ENCODE assay signal across 13 cellular contexts in the genomic region with DNA sequence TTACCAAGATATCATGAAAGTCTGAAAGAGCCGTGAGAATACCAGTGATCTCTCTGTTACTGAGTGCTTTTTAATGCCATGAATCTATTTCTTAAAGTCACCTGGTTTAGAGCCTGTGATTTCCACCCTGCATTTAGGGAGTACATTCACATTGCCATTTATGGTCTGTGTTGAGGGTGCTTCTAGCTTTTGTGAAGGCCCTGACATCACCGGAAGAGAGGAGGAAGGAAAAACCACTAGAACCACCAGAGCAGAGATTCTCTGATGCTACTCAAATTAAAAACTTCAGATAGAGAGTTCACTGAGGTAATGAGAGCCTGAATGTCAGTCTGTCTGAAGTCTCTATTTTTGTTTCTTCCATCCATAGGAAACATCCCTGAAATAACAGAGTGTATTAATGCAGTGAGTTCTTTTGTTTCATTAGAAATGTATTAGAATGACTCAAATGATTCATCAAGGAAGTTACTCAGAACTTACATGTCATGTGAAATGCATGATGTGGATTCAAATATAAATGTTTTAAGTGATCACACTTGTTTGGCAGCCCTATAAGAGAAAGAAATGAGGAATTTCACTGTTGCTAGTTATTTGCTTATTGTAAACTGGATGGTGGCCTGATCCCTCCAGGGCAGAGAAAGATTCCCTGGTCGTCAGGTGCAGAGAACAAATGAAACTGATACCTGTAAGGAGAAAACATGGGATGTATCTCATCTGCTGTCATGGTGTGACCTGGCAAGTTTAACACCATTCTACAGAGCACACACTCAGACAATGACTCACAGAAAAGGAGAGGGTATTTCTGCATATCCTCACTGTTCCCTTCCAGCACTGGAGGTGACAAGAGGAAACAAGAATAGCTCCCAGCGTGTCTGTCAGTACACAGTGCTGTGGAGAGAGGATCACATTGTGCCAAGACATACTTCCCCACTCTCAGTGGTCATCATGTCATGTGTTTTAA.
DNase-seq lines count a peak whose midpoint lies in the region; ATAC-seq lines count a peak whose summit lies in the region.
"Had no signal": no experiment of that assay in that cellular context is flagged by ENCODE, and none has a peak within 500 bp of the region (broad histone marks: within the 10 kb centered on the region; RNA-seq: fewer than 3 reads in every experiment).

No MANE protein-coding gene starts in this region.

- no peak overlapping the region for H3K27ac Mint-ChIP-seq in stimulated activated naive CD8-positive, alpha-beta T cell treated with anti-CD3 and anti-CD28 coated beads, Interleukin-15, amount 100 ng/mL, for 72 hours
- H3K27ac Mint-ChIP-seq: immature natural killer cell, nephron had no signal

- no peaks in the 10 kb centered on the region for H3K4me1 Mint-ChIP-seq in stimulated activated naive CD8-positive, alpha-beta T cell treated with anti-CD3 and anti-CD28 coated beads, Interleukin-15, amount 100 ng/mL, for 72 hours
- H3K4me1 Mint-ChIP-seq: immature natural killer cell, nephron had no signal

- peak; percentile 29 for DNase-seq in AG20443 (ENCODE audit: low spot score)
- peak; percentile 40 for DNase-seq in Jurkat, Clone E6-1 (ENCODE audit: low read depth, low spot score)
- DNase-seq in epithelial cell of prostate (ENCODE audit: low read depth, low spot score): peak; percentile 69
- no peak for DNase-seq in activated gamma-delta T cell treated with Interleukin-2 at 50 U/mL for 16 hours
- no peak for DNase-seq in NOMO-1 treated with dmso at 0.1 percent for 144 hours (lab: John Stamatoyannopoulos, UW; ENCODE audit: unreplicated experiment)
- no peak for DNase-seq in midbrain (lab: John Stamatoyannopoulos, UW)
- DNase-seq in stimulated activated naive CD8-positive, alpha-beta T cell treated with anti-CD3 and anti-CD28 coated beads, Interleukin-15, amount 100 ng/mL, for 72 hours: no peak
- DNase-seq: activated CD4-positive, alpha-beta T cell treated with anti-CD3 and anti-CD28 coated beads, Interleukin-2, amount 50 U/mL, for 48 hours; immature natural killer cell; Karpas-422; NCI-H526 treated with DMSO at 0.1 percent for 48 hours had no signal

- H3K27ac ChIP-seq in epithelial cell of prostate: peak overlapping the region; percentile 94

- ATAC-seq in GM21515 (IDR thresholded peaks at IDR 0.05; ENCODE audit: unreplicated experiment): peak; percentile 83
- no peak for ATAC-seq in stimulated activated naive CD8-positive, alpha-beta T cell treated with anti-CD3 and anti-CD28 coated beads, Interleukin-15, amount 100 ng/mL, for 72 hours

- H3K9me3 Mint-ChIP-seq in stimulated activated naive CD8-positive, alpha-beta T cell treated with anti-CD3 and anti-CD28 coated beads, Interleukin-15, amount 100 ng/mL, for 72 hours: peaks cover 11 to 16% of the 10 kb centered on the region in 2 donors
- H3K9me3 Mint-ChIP-seq: nephron had no signal

- no peak overlapping the region for H3K4me3 Mint-ChIP-seq in stimulated activated naive CD8-positive, alpha-beta T cell treated with anti-CD3 and anti-CD28 coated beads, Interleukin-15, amount 100 ng/mL, for 72 hours
- H3K4me3 Mint-ChIP-seq: immature natural killer cell, nephron had no signal

- no peaks in the 10 kb centered on the region for H3K27me3 Mint-ChIP-seq in stimulated activated naive CD8-positive, alpha-beta T cell treated with anti-CD3 and anti-CD28 coated beads, Interleukin-15, amount 100 ng/mL, for 72 hours

- no peak overlapping the region for H3K4me3 ChIP-seq in Jurkat, Clone E6-1 (ENCODE audit: low read length)

Comparison
In these comparisons a context has a peak if more than half of its experiments do, and no peak if none do; other contexts are left out.
1. DNase-seq: peak in AG20443 (single experiment), Jurkat, Clone E6-1 (single experiment) and epithelial cell of prostate (single experiment); none in activated gamma-delta T cell treated with Interleukin-2 at 50 U/mL for 16 hours (single experiment), NOMO-1 treated with dmso at 0.1 percent for 144 hours (single experiment), midbrain (single experiment) and stimulated activated naive CD8-positive, alpha-beta T cell treated with anti-CD3 and anti-CD28 coated beads, Interleukin-15, amount 100 ng/mL, for 72 hours (0 of 2).